ENCODE assay signal across 1 cellular context in genomic region chr20:62937353-62938104, GRCh38.
TF ChIP-seq lines count a peak whose summit lies in the region.

No MANE protein-coding gene starts in this region.

TF ChIP-seq in HEK293, 187 proteins besides CTCF, POLR2A, EP300 and RAD21 (continued from another document and continues in another):
- peak; percentile 38; the same call in 1 of the 2 replicates for TF ChIP-seq PATZ1 (tag by site-specific recombination; IDR thresholded peaks at IDR 0.05)
- TF ChIP-seq ZNF416 (tag by site-specific recombination; IDR thresholded peaks at IDR 0.05), result no peak
- TF ChIP-seq ZBTB8A (tag by site-specific recombination; IDR thresholded peaks at IDR 0.05), result peak; percentile 90
- TF ChIP-seq SP2 (tag by site-specific recombination; IDR thresholded peaks at IDR 0.05), result peak; percentile 85
- peak; percentile 69 for TF ChIP-seq ZBTB20 (tag by site-specific recombination; IDR thresholded peaks at IDR 0.05)
- no peak for TF ChIP-seq ZNF510 (tag by site-specific recombination; IDR thresholded peaks at IDR 0.05; ENCODE audit: insufficient replicate concordance)
- peak; percentile 59; the same call in 1 of the 2 replicates for TF ChIP-seq ZNF121 (tag by site-specific recombination; IDR thresholded peaks at IDR 0.05)
- TF ChIP-seq ZNF518A (tag by site-specific recombination; conservative IDR thresholded peaks at IDR 0.05; ENCODE audit: low read depth), result peak; percentile 42; the same call in 1 of the 2 replicates
- TF ChIP-seq ZNF639 (tag by site-specific recombination; IDR thresholded peaks at IDR 0.05), result peak; percentile 57; the same call in 1 of the 2 replicates
- TF ChIP-seq ZBTB48 (tag by site-specific recombination; IDR thresholded peaks at IDR 0.05), result peak; percentile 76
- no peak for TF ChIP-seq ZNF239 (tag by site-specific recombination; IDR thresholded peaks at IDR 0.05)
- TF ChIP-seq ZNF654 (tag by site-specific recombination; IDR thresholded peaks at IDR 0.05; ENCODE audit: low read depth), result no peak
- no peak for TF ChIP-seq ZNF404 (tag by site-specific recombination; IDR thresholded peaks at IDR 0.05)
- TF ChIP-seq KLF10 (tag by site-specific recombination; IDR thresholded peaks at IDR 0.05), result peak; percentile 97
- no peak for TF ChIP-seq ATF2 (tag by site-specific recombination; IDR thresholded peaks at IDR 0.05; ENCODE audit: low read depth)
- no peak for TF ChIP-seq ZNF18 (tag by site-specific recombination; IDR thresholded peaks at IDR 0.05)
- peak; percentile 89; the same call in 1 of the 2 replicates for TF ChIP-seq ZNF600 (tag by site-specific recombination; IDR thresholded peaks at IDR 0.05)
- peak; percentile 84; the same call in 1 of the 2 replicates for TF ChIP-seq ZNF561 (tag by site-specific recombination; IDR thresholded peaks at IDR 0.05; ENCODE audit: borderline replicate concordance)
- peak; percentile 58 for TF ChIP-seq ZBTB6 (tag by site-specific recombination; IDR thresholded peaks at IDR 0.05)
- TF ChIP-seq SP3 (tag by site-specific recombination; IDR thresholded peaks at IDR 0.05), result peak; percentile 92
- TF ChIP-seq ZNF76 (tag by site-specific recombination; IDR thresholded peaks at IDR 0.05; ENCODE audit: borderline replicate concordance, low read depth), result peak; percentile 62; the same call in 1 of the 2 replicates
- TF ChIP-seq ZNF501 (tag by site-specific recombination; IDR thresholded peaks at IDR 0.05), result peak; percentile 57
- TF ChIP-seq KLF1 (tag by site-specific recombination; IDR thresholded peaks at IDR 0.05), result peak; percentile 84
- peak; percentile 70; the same call in 1 of the 2 replicates for TF ChIP-seq ZNF24 (tag by site-specific recombination; IDR thresholded peaks at IDR 0.05)
- no peak for TF ChIP-seq ZNF302 (tag by site-specific recombination; IDR thresholded peaks at IDR 0.05; ENCODE audit: low read depth)
- TF ChIP-seq KLF9 (tag by site-specific recombination; IDR thresholded peaks at IDR 0.05; ENCODE audit: low read depth), result peak; percentile 89
- TF ChIP-seq ZBTB11 (tag by site-specific recombination; conservative IDR thresholded peaks at IDR 0.05; ENCODE audit: low read depth), result peak; percentile 54
- TF ChIP-seq ZNF335 (tag by site-specific recombination; conservative IDR thresholded peaks at IDR 0.05), result peak; percentile 80
- TF ChIP-seq ZNF529 (tag by site-specific recombination; IDR thresholded peaks at IDR 0.05; ENCODE audit: insufficient replicate concordance), result no peak
- peak; percentile 41; the same call in 1 of the 2 replicates for TF ChIP-seq ZNF610 (tag by site-specific recombination; IDR thresholded peaks at IDR 0.05; ENCODE audit: borderline replicate concordance)
- peak; percentile 78; the same call in 1 of the 2 replicates for TF ChIP-seq ZNF2 (tag by site-specific recombination; IDR thresholded peaks at IDR 0.05)
- TF ChIP-seq ZNF169 (tag by site-specific recombination; IDR thresholded peaks at IDR 0.05), result no peak
- TF ChIP-seq ZNF629 (tag by site-specific recombination; IDR thresholded peaks at IDR 0.05), result peak; percentile 71
- TF ChIP-seq REST (tag by site-specific recombination; IDR thresholded peaks at IDR 0.05), result peak; percentile 52; the same call in 1 of the 2 replicates
- 0 out of 2 replicates have a peak, but pooled peaks have one; percentile 18 for TF ChIP-seq ZSCAN16 (tag by site-specific recombination; IDR thresholded peaks at IDR 0.05)
- TF ChIP-seq MZF1 (tag by site-specific recombination; IDR thresholded peaks at IDR 0.05; ENCODE audit: borderline replicate concordance), result 0 out of 2 replicates have a peak, but pooled peaks have one; percentile 19
- TF ChIP-seq GLIS1 (tag by site-specific recombination; IDR thresholded peaks at IDR 0.05), result 0 out of 2 replicates have a peak, but pooled peaks have one; percentile 13
- TF ChIP-seq ZFP37 (tag by site-specific recombination; IDR thresholded peaks at IDR 0.05), result peak; percentile 79; the same call in 1 of the 2 replicates
- 0 out of 2 replicates have a peak, but pooled peaks have one; percentile 28 for TF ChIP-seq ZNF138 (tag by site-specific recombination; IDR thresholded peaks at IDR 0.05; ENCODE audit: borderline replicate concordance)
- peak; percentile 95 for TF ChIP-seq YY1 (tag by site-specific recombination; IDR thresholded peaks at IDR 0.05)
- TF ChIP-seq KLF8 (tag by site-specific recombination; IDR thresholded peaks at IDR 0.05), result peak; percentile 83
